In genomic region chrX:136021903-136022302, GRCh38 we compare ENCODE assay signal across 17 cellular contexts. TPM values are rescaled to one million over a fixed set of nuclear protein-coding genes. Genes with fewer than 3 reads are reported as not detected.
DNase-seq lines count a peak whose midpoint lies in the region; ATAC-seq, FAIRE-seq and TF ChIP-seq lines count a peak whose summit lies in the region.
"Had no signal": no experiment of that assay in that cellular context is flagged by ENCODE, and none has a peak within 500 bp of the region (broad histone marks: within the 10 kb centered on the region; RNA-seq: fewer than 3 reads in every experiment).

No MANE protein-coding gene starts in this region.

- no peak for TF ChIP-seq POLR2A in esophagus squamous epithelium (IDR thresholded peaks at IDR 0.05)

- H3K36me3 Mint-ChIP-seq in activated T-helper 2 cell treated with anti-CD3 and anti-CD28 coated beads, Interferon-gamma antibody, Interleukin-2, Interleukin-4, amounts not matched to agents 10 μg/mL and 5 μg/mL and 100 μg/mL, durations not matched to agents 14 hours and 24 hours and 36 hours (ENCODE audit: low read depth), result peaks cover 30% of the 10 kb centered on the region
- H3K36me3 Mint-ChIP-seq in T-helper 2 cell treated with Interferon-gamma antibody and Interleukin-4, amounts not matched to agents 5 μg/mL and 100 μg/mL, for 36 hours (ENCODE audit: low read depth), result peaks cover 15% of the 10 kb centered on the region

- H3K4me1 ChIP-seq in BE2C (no peaks in the 10 kb centered on the region), esophagus squamous epithelium (no peaks in the 10 kb centered on the region)
- H3K4me1 ChIP-seq: tibial nerve had no signal

- H3K27ac ChIP-seq in esophagus squamous epithelium, result no peak overlapping the region
- H3K27ac ChIP-seq: tibial nerve had no signal

- H3K27me3 ChIP-seq in BE2C, result no peaks in the 10 kb centered on the region
- no peaks in the 10 kb centered on the region for H3K27me3 ChIP-seq in esophagus squamous epithelium
- H3K27me3 ChIP-seq: tibial nerve had no signal

- TF ChIP-seq CTCF in GM10266 (IDR thresholded peaks at IDR 0.05; ENCODE audit: control insufficient read depth, insufficient read depth, low read depth, missing control alignments) (no peak), BE2C (IDR thresholded peaks at IDR 0.05; ENCODE audit: low read depth, low read length) (no peak), esophagus squamous epithelium (IDR thresholded peaks at IDR 0.05) (no peak)

- no peaks in the 10 kb centered on the region for H3K27me3 Mint-ChIP-seq in activated T-helper 2 cell treated with anti-CD3 and anti-CD28 coated beads, Interferon-gamma antibody, Interleukin-2, Interleukin-4, amounts not matched to agents 10 μg/mL and 5 μg/mL and 100 μg/mL, durations not matched to agents 14 hours and 24 hours and 36 hours (ENCODE audit: low read depth)
- no peaks in the 10 kb centered on the region for H3K27me3 Mint-ChIP-seq in T-helper 2 cell treated with Interferon-gamma antibody and Interleukin-4, amounts not matched to agents 5 μg/mL and 100 μg/mL, for 36 hours (ENCODE audit: low read depth)
- H3K27me3 Mint-ChIP-seq: dendritic cell treated with granulocyte-macrophage colony-stimulating factor and Interleukin-4, amounts not matched to agents 40 ng/mL and 50 ng/mL, for 4 days had no signal

- H3K4me3 Mint-ChIP-seq in activated T-helper 2 cell treated with anti-CD3 and anti-CD28 coated beads, Interferon-gamma antibody, Interleukin-2, Interleukin-4, amounts not matched to agents 10 μg/mL and 5 μg/mL and 100 μg/mL, durations not matched to agents 14 hours and 24 hours and 36 hours (ENCODE audit: low read depth), result no peak overlapping the region
- H3K4me3 Mint-ChIP-seq in T-helper 2 cell treated with Interferon-gamma antibody and Interleukin-4, amounts not matched to agents 5 μg/mL and 100 μg/mL, for 36 hours, result no peak overlapping the region
- H3K4me3 Mint-ChIP-seq: dendritic cell treated with granulocyte-macrophage colony-stimulating factor and Interleukin-4, amounts not matched to agents 40 ng/mL and 50 ng/mL, for 4 days had no signal

- H3K9me3 ChIP-seq in BE2C, result no peaks in the 10 kb centered on the region
- H3K9me3 ChIP-seq in esophagus squamous epithelium, result no peaks in the 10 kb centered on the region
- H3K9me3 ChIP-seq: tibial nerve had no signal

- H3K4me1 Mint-ChIP-seq in activated T-helper 2 cell treated with anti-CD3 and anti-CD28 coated beads, Interferon-gamma antibody, Interleukin-2, Interleukin-4, amounts not matched to agents 10 μg/mL and 5 μg/mL and 100 μg/mL, durations not matched to agents 14 hours and 24 hours and 36 hours (ENCODE audit: low read depth), result peaks cover 9% of the 10 kb centered on the region
- H3K4me1 Mint-ChIP-seq in T-helper 2 cell treated with Interferon-gamma antibody and Interleukin-4, amounts not matched to agents 5 μg/mL and 100 μg/mL, for 36 hours (ENCODE audit: low read depth), result peaks cover 2% of the 10 kb centered on the region

- peak; percentile 81 for FAIRE-seq in GM19239 (lab: Jason Lieb, UNC)
- FAIRE-seq: G401.6 had no signal

- H3K36me3 ChIP-seq in BE2C (no peaks in the 10 kb centered on the region), esophagus squamous epithelium (peaks cover 0 to 44% (median 0%) of the 10 kb centered on the region in 3 donors)

- whole genome bisulfite sequencing in esophagus squamous epithelium, 2 donors, result 33 to 63% methylated on average over 1 of the region's 1 CpG

- intact Hi-C loops in activated T-helper 2 cell treated with anti-CD3 and anti-CD28 coated beads, Interferon-gamma antibody, Interleukin-2, Interleukin-4, amounts not matched to agents 10 μg/mL and 5 μg/mL and 100 μg/mL, durations not matched to agents 14 hours and 24 hours and 36 hours (cut with micrococcal nuclease), result loop anchor here (10.0 kb wide), 1 partner anchor 183 kb away; no protein-coding TSS in a partner anchor
- intact Hi-C loops in esophagus squamous epithelium (cut with DNase I), result loop anchor here (10.0 kb wide), 1 partner anchor 143 kb away; no protein-coding TSS in a partner anchor

- ATAC-seq in HG02884 (IDR thresholded peaks at IDR 0.05; ENCODE audit: unreplicated experiment), result peak; percentile 61
- ATAC-seq: esophagus mucosa had no signal

- peak overlapping the region; percentile 70 for H3K27ac Mint-ChIP-seq in activated T-helper 2 cell treated with anti-CD3 and anti-CD28 coated beads, Interferon-gamma antibody, Interleukin-2, Interleukin-4, amounts not matched to agents 10 μg/mL and 5 μg/mL and 100 μg/mL, durations not matched to agents 14 hours and 24 hours and 36 hours
- no peak overlapping the region for H3K27ac Mint-ChIP-seq in T-helper 2 cell treated with Interferon-gamma antibody and Interleukin-4, amounts not matched to agents 5 μg/mL and 100 μg/mL, for 36 hours
- H3K27ac Mint-ChIP-seq: dendritic cell treated with granulocyte-macrophage colony-stimulating factor and Interleukin-4, amounts not matched to agents 40 ng/mL and 50 ng/mL, for 4 days had no signal

- peak; percentile 4 for DNase-seq in GM10266 (ENCODE audit: extremely low spot score)
- no peak for DNase-seq in GM19239 (ENCODE audit: insufficient read length, low spot score)
- DNase-seq in activated T-helper 2 cell treated with anti-CD3 and anti-CD28 coated beads, Interferon-gamma antibody, Interleukin-2, Interleukin-4, amounts not matched to agents 10 μg/mL and 5 μg/mL and 100 μg/mL, durations not matched to agents 14 hours and 24 hours and 36 hours (ENCODE audit: low spot score), result no peak
- no peak for DNase-seq in BE2C
- DNase-seq in hippocampal formation (lab: John Stamatoyannopoulos, UW), result no peak
- DNase-seq in T-helper 2 cell treated with Interferon-gamma antibody and Interleukin-4, amounts not matched to agents 5 μg/mL and 100 μg/mL, for 36 hours (ENCODE audit: low spot score), result no peak
- DNase-seq in esophagus squamous epithelium (lab: John Stamatoyannopoulos, UW), result no peak
- DNase-seq: activated effector memory CD4-positive, alpha-beta T cell treated with Interleukin-2 at 50 U/mL for 16 hours; Calu3; midbrain; NCI-H510A treated with DMSO at 0.1 percent for 48 hours; retina had no signal

- no peaks in the 10 kb centered on the region for H3K9me3 Mint-ChIP-seq in activated T-helper 2 cell treated with anti-CD3 and anti-CD28 coated beads, Interferon-gamma antibody, Interleukin-2, Interleukin-4, amounts not matched to agents 10 μg/mL and 5 μg/mL and 100 μg/mL, durations not matched to agents 14 hours and 24 hours and 36 hours
- no peaks in the 10 kb centered on the region for H3K9me3 Mint-ChIP-seq in T-helper 2 cell treated with Interferon-gamma antibody and Interleukin-4, amounts not matched to agents 5 μg/mL and 100 μg/mL, for 36 hours
- H3K9me3 Mint-ChIP-seq: dendritic cell treated with granulocyte-macrophage colony-stimulating factor and Interleukin-4, amounts not matched to agents 40 ng/mL and 50 ng/mL, for 4 days had no signal

- no peak overlapping the region for H3K4me3 ChIP-seq in BE2C (ENCODE audit: low read depth, low read length)
- H3K4me3 ChIP-seq in esophagus squamous epithelium, result no peak overlapping the region
- H3K4me3 ChIP-seq: tibial nerve had no signal

RNA-seq across cellular contexts. Expression of gene SLC9A6, which starts 36.7 kb away (rescaled TPM):
- total RNA-seq in activated T-helper 2 cell treated with anti-CD3 and anti-CD28 coated beads, Interferon-gamma antibody, Interleukin-2, Interleukin-4, amounts not matched to agents 10 μg/mL and 5 μg/mL and 100 μg/mL, durations not matched to agents 14 hours and 24 hours and 36 hours, result 10.5 and 10.7 TPM in 2 replicates
- polyA plus RNA-seq in BE2C (2012; ENCODE audit: insufficient read depth, insufficient read length, low read depth), result 8.6 TPM
- 10 to 100 TPM; 12.8 to 22.0 (median 13.1) TPM for total RNA-seq in esophagus squamous epithelium

RNA-seq across cellular contexts. Expression of gene MMGT1, which starts 48.1 kb away (rescaled TPM):
- total RNA-seq in activated T-helper 2 cell treated with anti-CD3 and anti-CD28 coated beads, Interferon-gamma antibody, Interleukin-2, Interleukin-4, amounts not matched to agents 10 μg/mL and 5 μg/mL and 100 μg/mL, durations not matched to agents 14 hours and 24 hours and 36 hours, result 24.0 and 24.6 TPM in 2 replicates
- polyA plus RNA-seq in BE2C (2012; ENCODE audit: insufficient read depth, insufficient read length, low read depth), result 18.8 TPM
- 10 to 100 TPM; 10.6 to 24.0 (median 18.2) TPM for total RNA-seq in esophagus squamous epithelium
